Comparison of ENCODE assay signal across 1 cellular context in genomic region chr17:76815907-76816589, GRCh38.
TF ChIP-seq lines count a peak whose summit lies in the region.

No MANE protein-coding gene starts in this region.

TF ChIP-seq in K562, 482 proteins besides CTCF, POLR2A, EP300 and RAD21:
- TF ChIP-seq ZNF512 (tag; IDR thresholded peaks at IDR 0.05), result peak; percentile 87
